In genomic region chr22:47595122-47595521, GRCh38 we compare ENCODE assay signal across 1 cellular context.
TF ChIP-seq lines count a peak whose summit lies in the region.

No MANE protein-coding gene starts in this region.

TF ChIP-seq in HepG2, 621 proteins besides CTCF, POLR2A, EP300 and RAD21 (continued from another document):
- TF ChIP-seq ZBTB40 (IDR thresholded peaks at IDR 0.05) (no peak), ZBTB40 (CRISPR knock-in tag; IDR thresholded peaks at IDR 0.05) (no peak), SSRP1 (CRISPR knock-in tag; IDR thresholded peaks at IDR 0.05) (no peak), MAFF (IDR thresholded peaks at IDR 0.05; ENCODE audit: low read depth, low read length) (peak; percentile 28; the same call in 1 of the 2 replicates), NR0B2 (CRISPR knock-in tag; IDR thresholded peaks at IDR 0.05) (no peak)
